In genomic region chr12:95494888-95495287, GRCh38 we compare ENCODE assay signal across 24 cellular contexts. TPM values are rescaled to one million over a fixed set of nuclear protein-coding genes. Genes with fewer than 3 reads are reported as not detected.
A peak's percentile ranks its signal among the peaks of the same experiment; 100 is the strongest.
DNase-seq lines count a peak whose midpoint lies in the region; ATAC-seq and TF ChIP-seq lines count a peak whose summit lies in the region.
"Had no signal": no experiment of that assay in that cellular context is flagged by ENCODE, and none has a peak within 500 bp of the region (broad histone marks: within the 10 kb centered on the region; RNA-seq: fewer than 3 reads in every experiment).

No MANE protein-coding gene starts in this region.

- H3K27ac ChIP-seq in mammary epithelial cell (ENCODE audit: insufficient read depth, low read depth, low read length) (no peak overlapping the region), left lung (no peak overlapping the region), right lobe of liver (no peak overlapping the region), GM23338 (ENCODE audit: low read depth) (no peak overlapping the region)
- H3K27ac ChIP-seq: 22Rv1; A549; BLaER1 treated with 17β-estradiol and CSF1 and Interleukin-3, amounts not matched to agents 10 nM and 100 nM had no signal

- CTCF ChIA-PET in MCF 10A (lab: Yijun Ruan, JAX) (interaction anchor here (0.9 kb wide), 1 partner anchor 344 kb away, joined by 3 read pairs; no protein-coding TSS in a partner anchor), mammary epithelial cell (lab: Charles Lee; ENCODE audit: low non-redundant PET) (no interaction called here)

- BruUV-seq in MCF 10A (replicated peaks; lab: Mats Ljungman, UMichigan) (TSS peak; percentile 2), mammary epithelial cell (replicated peaks; lab: Mats Ljungman, UMichigan) (no TSS peak)

- H3K9me3 Mint-ChIP-seq in MCF 10A (ENCODE audit: unreplicated experiment) (no peaks in the 10 kb centered on the region), GM23338 (no peaks in the 10 kb centered on the region)
- H3K9me3 Mint-ChIP-seq: CD4-positive, alpha-beta memory T cell; HFFc6 had no signal

- H3K4me1 ChIP-seq in mammary epithelial cell (ENCODE audit: insufficient read depth, low read length): no peaks in the 10 kb centered on the region
- H3K4me1 ChIP-seq in left lung: no peaks in the 10 kb centered on the region
- H3K4me1 ChIP-seq in right lobe of liver: no peaks in the 10 kb centered on the region
- H3K4me1 ChIP-seq in GM23338 (ENCODE audit: insufficient read depth): no peaks in the 10 kb centered on the region
- H3K4me1 ChIP-seq: A549, BE2C, HAP-1 had no signal

- DNase-seq in MCF 10A (ENCODE audit: unreplicated experiment) (no peak), mammary epithelial cell (no peak), left lung (no peak), right lobe of liver (no peak), GM23338 (ENCODE audit: low spot score) (no peak), NOMO-1 (lab: John Stamatoyannopoulos, UW; ENCODE audit: unreplicated experiment in 2 of 2) (no peak)
- DNase-seq: ACHN; AML-193; BE2C; Calu3; CD4-positive, alpha-beta memory T cell; COR-L47; DMS53; DMS79 treated with DMSO at 0.1 percent for 48 hours; GF-D8; GOT3; HFFc6 had no signal

- TF ChIP-seq CTCF in MCF 10A (IDR thresholded peaks at IDR 0.05; ENCODE audit: unreplicated experiment) (no peak), mammary epithelial cell (conservative IDR thresholded peaks at IDR 0.05 in 1 of 2, IDR thresholded peaks at IDR 0.05 in 1 of 2; ENCODE audit: extremely low read depth in 1 of 2, insufficient read depth in 1 of 2, low read depth in 1 of 2, low read length in 2 of 2) (no peak), left lung (IDR thresholded peaks at IDR 0.05) (no peak), right lobe of liver (IDR thresholded peaks at IDR 0.05) (no peak), GM23338 (conservative IDR thresholded peaks at IDR 0.05; ENCODE audit: low read depth in 2 of 2) (no peak)

- peak; percentile 52 for ATAC-seq in left lung
- ATAC-seq in right lobe of liver: peak in 3 of 4 donors; percentile 35 to 64 (median 48)
- ATAC-seq in HG02885 (IDR thresholded peaks at IDR 0.05; ENCODE audit: poor library complexity, unreplicated experiment): no peak
- ATAC-seq in GM23338: no peak
- ATAC-seq in HG03196 (IDR thresholded peaks at IDR 0.05; ENCODE audit: unreplicated experiment): no peak
- ATAC-seq: A549 had no signal

- 100% methylated on average over 2 of the region's 2 CpGs for WGBS in mammary epithelial cell (ENCODE audit: low coverage, missing lambda C conversion rate)
- 57% methylated on average over 2 of the region's 2 CpGs for WGBS in right lobe of liver (ENCODE audit: insufficient coverage, low coverage, low lambda C conversion rate, missing lambda C conversion rate)

- H3K27me3 ChIP-seq in mammary epithelial cell (ENCODE audit: insufficient read depth, low read length) (no peaks in the 10 kb centered on the region), left lung (no peaks in the 10 kb centered on the region), right lobe of liver (no peaks in the 10 kb centered on the region), GM23338 (ENCODE audit: insufficient read depth) (no peaks in the 10 kb centered on the region)
- H3K27me3 ChIP-seq: BE2C; BLaER1 treated with 17β-estradiol and CSF1 and Interleukin-3, amounts not matched to agents 10 nM and 100 nM had no signal

- H4K20me1 ChIP-seq in mammary epithelial cell (ENCODE audit: insufficient read depth, low read length) (no peaks in the 10 kb centered on the region), GM23338 (replicated peaks; ENCODE audit: insufficient read depth) (no peaks in the 10 kb centered on the region; the same call in 1 of the 2 replicates)

- H3K4me3 Mint-ChIP-seq in MCF 10A (ENCODE audit: unreplicated experiment): no peak overlapping the region
- no peak overlapping the region for H3K4me3 Mint-ChIP-seq in GM23338
- H3K4me3 Mint-ChIP-seq: CD14-positive monocyte; CD4-positive, alpha-beta memory T cell; HFFc6 had no signal

- POLR2A ChIA-PET in MCF 10A (lab: Yijun Ruan, JAX): no interaction called here

- H2AFZ ChIP-seq in mammary epithelial cell (ENCODE audit: low read depth, low read length) (no peak overlapping the region), GM23338 (no peak overlapping the region)

- H3K4me2 ChIP-seq in mammary epithelial cell (ENCODE audit: insufficient read depth, low read depth, low read length) (no peak overlapping the region), GM23338 (no peak overlapping the region)
- H3K4me2 ChIP-seq: A549; BLaER1 treated with 17β-estradiol and CSF1 and Interleukin-3, amounts not matched to agents 10 nM and 100 nM had no signal

- no peaks in the 10 kb centered on the region for H3K9me2 ChIP-seq in GM23338 (ENCODE audit: insufficient read depth)

- peaks cover 37% of the 10 kb centered on the region for H3K79me2 ChIP-seq in mammary epithelial cell (ENCODE audit: insufficient read depth, low read length)
- H3K79me2 ChIP-seq in GM23338 (replicated peaks; ENCODE audit: insufficient read depth): peaks cover 42% of the 10 kb centered on the region

- in situ Hi-C loops in mammary epithelial cell (cut with MboI; ENCODE audit: low sequenced_read_pairs in 2 of 2): loop anchor here in 1 of 2 donors (25.0 kb wide), 1 partner anchor 383 kb away; no protein-coding TSS in a partner anchor

- H3K4me3 ChIP-seq in mammary epithelial cell (replicated peaks in 1 of 3; ENCODE audit: insufficient read depth in 1 of 3, low read depth in 2 of 3, low read length in 3 of 3): no peak overlapping the region
- H3K4me3 ChIP-seq in left lung: no peak overlapping the region
- no peak overlapping the region for H3K4me3 ChIP-seq in right lobe of liver
- H3K4me3 ChIP-seq in GM23338: no peak overlapping the region
- H3K4me3 ChIP-seq: A549; BLaER1 treated with 17β-estradiol and CSF1 and Interleukin-3, amounts not matched to agents 10 nM and 100 nM; HAP-1 had no signal

- H3K27ac Mint-ChIP-seq in MCF 10A (ENCODE audit: low read depth, unreplicated experiment) (no peak overlapping the region), GM23338 (no peak overlapping the region)
- H3K27ac Mint-ChIP-seq: HFFc6 had no signal

- H3K9me3 ChIP-seq in mammary epithelial cell (replicated peaks; ENCODE audit: insufficient read depth, low read length) (no peaks in the 10 kb centered on the region), left lung (no peaks in the 10 kb centered on the region), right lobe of liver (no peaks in the 10 kb centered on the region)
- H3K9me3 ChIP-seq: BE2C, HAP-1 had no signal

- no peaks in the 10 kb centered on the region for H3F3A ChIP-seq in GM23338 (replicated peaks; ENCODE audit: low read depth)

- H3K36me3 ChIP-seq in mammary epithelial cell (ENCODE audit: insufficient read depth, low read length) (peaks cover 61% of the 10 kb centered on the region), left lung (peaks cover 0 to 70% of the 10 kb centered on the region in 2 donors), right lobe of liver (peaks cover 0 to 53% (median 15%) of the 10 kb centered on the region in 4 donors), GM23338 (ENCODE audit: insufficient read depth) (peaks cover 52% of the 10 kb centered on the region)

- H3K36me3 Mint-ChIP-seq in MCF 10A (ENCODE audit: insufficient read depth, unreplicated experiment) (peaks cover 91% of the 10 kb centered on the region), GM23338 (ENCODE audit: low read depth) (peaks cover 72% of the 10 kb centered on the region)

- intact Hi-C loops in MCF 10A (cut with micrococcal nuclease): no loop called here
- intact Hi-C loops in mammary epithelial cell (cut with micrococcal nuclease): no loop called here
- intact Hi-C loops in left lung (cut with DNase I): no loop called here
- intact Hi-C loops in right lobe of liver (cut with DNase I): no loop called here

- no peak overlapping the region for H3K9ac ChIP-seq in mammary epithelial cell (ENCODE audit: insufficient read depth, low read length)
- H3K9ac ChIP-seq: BLaER1 treated with 17β-estradiol and CSF1 and Interleukin-3, amounts not matched to agents 10 nM and 100 nM had no signal

- H3K27me3 Mint-ChIP-seq in MCF 10A (ENCODE audit: insufficient read depth, unreplicated experiment): no peaks in the 10 kb centered on the region
- H3K27me3 Mint-ChIP-seq in GM23338 (ENCODE audit: insufficient read depth, low read depth, poor library complexity): peaks cover 2% of the 10 kb centered on the region
- H3K27me3 Mint-ChIP-seq: CD4-positive, alpha-beta memory T cell had no signal

- H3K4me1 Mint-ChIP-seq in MCF 10A (ENCODE audit: insufficient read depth, unreplicated experiment): no peaks in the 10 kb centered on the region
- no peaks in the 10 kb centered on the region for H3K4me1 Mint-ChIP-seq in GM23338
- H3K4me1 Mint-ChIP-seq: CD14-positive monocyte had no signal

- TF ChIP-seq POLR2A in right lobe of liver (IDR thresholded peaks at IDR 0.05): no peak

- dilution Hi-C loops in mammary epithelial cell (cut with HindIII; ENCODE audit: low sequenced_read_pairs): loop anchor here (5.0 kb wide), 1 partner anchor 42 kb away; no protein-coding TSS in a partner anchor

TF ChIP-seq in GM23338, 12 proteins besides CTCF, POLR2A, EP300 and RAD21 (continues in another document):
- TF ChIP-seq CREB1 (CRISPR knock-in tag; IDR thresholded peaks at IDR 0.05; ENCODE audit: low read depth) (no peak), STAT1 (IDR thresholded peaks at IDR 0.05; ENCODE audit: unreplicated experiment) (no peak)

RNA-seq across cellular contexts. Expression of gene METAP2, which starts 20.9 kb away (rescaled TPM):
- total RNA-seq in MCF 10A (2022) (91.5 and 122 TPM in 2 replicates), mammary epithelial cell (10 to 100 TPM; 42.0 to 89.8 TPM), left lung (10 to 100 TPM; 56.3 to 57.5 TPM), right lobe of liver (10 to 100 TPM; 25.5 to 62.0 (median 34.0) TPM)
- polyA plus RNA-seq in mammary epithelial cell (64.5 TPM), GM23338 (2016; fragmentation: Nextera tagmentation; extraction: Ambion mirVana) (153 and 159 TPM in 2 replicates)
- polyA minus RNA-seq in mammary epithelial cell: 45.3 TPM
- 111 and 130 TPM in 2 replicates for total RNA-seq in GM23338 (2014; rRNA removed; shearing (Covaris generic))

RNA-seq across cellular contexts. Expression of gene USP44, which starts 56.4 kb away (rescaled TPM):
- total RNA-seq in MCF 10A (2022): not detected in 2 replicates
- total RNA-seq in mammary epithelial cell: under 1 TPM in 1 of 2 donors, not detected in 1; 0.67 TPM
- 0.03 TPM for polyA plus RNA-seq in mammary epithelial cell
- polyA minus RNA-seq in mammary epithelial cell: not detected
- 10 to 100 TPM; 11.3 to 13.4 TPM for total RNA-seq in left lung
- under 1 TPM in 4 of 6 experiments, not detected in 2; 0.22 to 0.31 (median 0.23) TPM for total RNA-seq in right lobe of liver
- total RNA-seq in GM23338 (2014; rRNA removed; shearing (Covaris generic)): 243 and 248 TPM in 2 replicates
- 193 and 235 TPM in 2 replicates for polyA plus RNA-seq in GM23338 (2016; fragmentation: Nextera tagmentation; extraction: Ambion mirVana)
- total RNA-seq: HFFc6 had no signal

Comparison
In these comparisons a context has a peak if more than half of its experiments do, and no peak if none do; other contexts are left out.
1. ATAC-seq: peak in left lung (single experiment) and right lobe of liver (3 of 4); none in HG02885 (single experiment), GM23338 (single experiment) and HG03196 (single experiment).
2. RNA of gene USP44, which starts 56.4 kb away (total RNA-seq): 243 to 248 TPM in GM23338; 11.3 to 13.4 TPM in left lung, 0.67 TPM in mammary epithelial cell, 0.22 to 0.31 TPM in right lobe of liver and not detected in MCF 10A; every median in the first group is over 10 times any median in the second.